In the genomic region with DNA sequence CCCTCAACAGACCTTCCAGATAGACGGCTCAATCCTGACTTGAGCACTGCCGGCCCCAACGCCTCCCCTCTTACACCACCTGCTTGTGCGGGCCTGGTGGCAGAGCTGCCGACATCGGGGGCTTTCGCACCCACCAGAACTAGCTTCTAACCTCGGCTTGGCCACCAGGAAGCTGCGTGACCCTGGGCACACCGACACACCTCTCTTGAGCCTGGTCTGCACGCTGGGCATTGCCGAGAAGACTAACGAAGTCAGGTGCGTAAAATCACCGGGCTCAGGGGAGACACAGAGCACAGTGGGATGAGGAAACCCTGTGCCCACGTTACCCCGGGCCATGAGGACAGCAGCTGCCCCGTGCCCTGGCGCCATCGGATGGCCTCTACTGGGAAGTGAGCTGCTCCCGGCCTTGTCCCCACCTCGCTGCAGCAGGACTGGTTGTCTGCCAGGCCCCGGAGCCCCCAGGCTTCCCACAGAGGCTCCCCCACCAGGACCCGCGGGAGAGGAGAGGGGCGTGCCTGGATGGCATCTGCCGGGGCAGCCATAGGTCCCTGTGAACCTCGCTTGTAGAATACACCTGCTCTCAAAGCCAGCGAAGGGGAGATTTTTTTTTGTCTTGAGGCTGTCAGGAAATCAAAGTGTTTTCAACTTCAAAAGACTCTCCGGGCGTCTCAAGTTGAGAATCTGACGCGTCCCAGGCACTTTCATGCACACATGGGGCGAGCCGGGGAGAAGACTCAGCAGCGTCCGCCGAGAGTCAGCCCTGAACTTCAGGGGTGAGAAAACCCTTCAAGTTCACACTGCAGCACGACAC, we compare ENCODE assay signal across 7 cellular contexts.
A peak's percentile ranks its signal among the peaks of the same experiment; 100 is the strongest.
DNase-seq lines count a peak whose midpoint lies in the region; ATAC-seq, FAIRE-seq and TF ChIP-seq lines count a peak whose summit lies in the region.
"Not testable (repeated sequence)": the region's sequence is repeated elsewhere in the genome, so short reads cannot be mapped to it uniquely, and the experiment has no call there.

No MANE protein-coding gene starts in this region.

- not testable (repeated sequence) for H3K79me2 ChIP-seq in K562 (ENCODE audit: control insufficient read depth, insufficient read depth, low read length)

- H3K36me3 ChIP-seq in K562 (ENCODE audit: control insufficient read depth, insufficient read depth, low read length) = not testable (repeated sequence)

- ATAC-seq in T-cell (replicated peaks in 1 of 4) = peak; percentile 59 to 95 (median 82)
- ATAC-seq in activated CD8-positive, alpha-beta T cell treated with anti-CD3 and anti-CD28 coated beads for 36 hours = peak; percentile 97
- ATAC-seq in K562 = not testable (repeated sequence)

- peaks cover 0 to 19% of the 10 kb centered on the region in 2 experiments; a peak in 2 of 5 replicates for H3K4me1 ChIP-seq in K562 (replicated peaks in 1 of 2; ENCODE audit: control insufficient read depth in 2 of 2, insufficient read depth in 2 of 2, low read length in 2 of 2)

- H3K27ac Mint-ChIP-seq in T-cell = peak overlapping the region in 1 of 2 donors; percentile 23
- H3K27ac Mint-ChIP-seq in activated CD8-positive, alpha-beta T cell treated with anti-CD3 and anti-CD28 coated beads for 36 hours = peak overlapping the region; percentile 40

- not testable (repeated sequence) for FAIRE-seq in K562 (lab: Jason Lieb, UNC)

- 90% methylated on average over 22 of the region's 39 CpGs for WGBS in K562 (ENCODE audit: insufficient coverage, low coverage, missing lambda C conversion rate)

- not testable (repeated sequence) for H4K20me1 ChIP-seq in K562 (replicated peaks; ENCODE audit: control insufficient read depth, insufficient read depth, low read length)

- H3K9me3 Mint-ChIP-seq in T-cell; activated CD8-positive, alpha-beta T cell treated with anti-CD3 and anti-CD28 coated beads for 36 hours: not testable (repeated sequence)

- H3K27me3 ChIP-seq in K562 (ENCODE audit: control insufficient read depth in 2 of 2, insufficient read depth in 2 of 2, low read length in 2 of 2) = not testable (repeated sequence)

- not testable (repeated sequence) for H3K4me3 ChIP-seq in K562

- not testable (repeated sequence) for TF ChIP-seq RAD21 in K562 (CRISPR knock-in tag; conservative IDR thresholded peaks at IDR 0.05 in 1 of 2, IDR thresholded peaks at IDR 0.05 in 1 of 2)

- peaks cover 16% of the 10 kb centered on the region for H3K36me3 Mint-ChIP-seq in T-cell
- not testable (repeated sequence) for H3K36me3 Mint-ChIP-seq in activated CD8-positive, alpha-beta T cell treated with anti-CD3 and anti-CD28 coated beads for 36 hours (ENCODE audit: low read depth)

- POLR2A ChIA-PET in T-cell (lab: Charles Lee); activated CD8-positive, alpha-beta T cell treated with anti-CD3 and anti-CD28 coated beads for 36 hours (lab: Charles Lee); K562 (lab: Yijun Ruan, JAX): not testable (repeated sequence)

- H3K27ac ChIP-seq in K562 (ENCODE audit: extremely low read depth, low read depth, low read length) = not testable (repeated sequence)

- CTCF ChIA-PET in T-cell (lab: Charles Lee); activated CD8-positive, alpha-beta T cell treated with anti-CD3 and anti-CD28 coated beads for 36 hours (lab: Charles Lee); K562 (lab: Yijun Ruan, JAX; ENCODE audit: low intra/inter-chr PET ratio): not testable (repeated sequence)

- peaks cover 56 to 67% (median 57%) of the 10 kb centered on the region in 3 donors for H3K4me1 Mint-ChIP-seq in T-cell
- H3K4me1 Mint-ChIP-seq in activated CD8-positive, alpha-beta T cell treated with anti-CD3 and anti-CD28 coated beads for 36 hours (ENCODE audit: low read depth) = peaks cover 39% of the 10 kb centered on the region

- H3K27me3 Mint-ChIP-seq in T-cell; activated CD8-positive, alpha-beta T cell treated with anti-CD3 and anti-CD28 coated beads for 36 hours: not testable (repeated sequence)

- not testable (repeated sequence) for H2AFZ ChIP-seq in K562 (ENCODE audit: low read depth, low read length)

- in situ Hi-C loops in K562 (cut with MboI) = not testable (repeated sequence)

- not testable (repeated sequence) for H3K4me2 ChIP-seq in K562 (ENCODE audit: insufficient read depth, low read length)

- not testable (repeated sequence) for H3K9me3 ChIP-seq in K562 (replicated peaks; ENCODE audit: control insufficient read depth, insufficient read depth, low read depth, low read length)

- DNase-seq in T-cell = peak; percentile 12 to 81 (median 56)
- peak; percentile 85 for DNase-seq in activated CD8-positive, alpha-beta T cell treated with anti-CD3 and anti-CD28 coated beads for 36 hours
- peak; percentile 63 for DNase-seq in activated effector memory CD4-positive, alpha-beta T cell treated with anti-CD3 and anti-CD28 coated beads, Interleukin-2, amount 50 U/mL, for 16 hours
- DNase-seq in K562 (ENCODE audit: extremely low read depth in 1 of 4, low spot score in 3 of 4) = not testable (repeated sequence)
- DNase-seq in mesenteric fat pad (ENCODE audit: low spot score) = peak; percentile 41
- peak; percentile 66 for DNase-seq in stimulated activated CD4-positive, alpha-beta T cell treated with anti-CD3 and anti-CD28 coated beads, Interleukin-15, amount 100 ng/mL, for 24 hours
- DNase-seq in stimulated activated CD4-positive, alpha-beta T cell treated with anti-CD3 and anti-CD28 coated beads, TNF-alpha, amount 100 ng/mL, for 48 hours (ENCODE audit: low read depth in 3 of 3) = peak in 2 of 3 donors; percentile 20 to 40

- TF ChIP-seq POLR2A in K562 (conservative IDR thresholded peaks at IDR 0.05) = not testable (repeated sequence)

- not testable (repeated sequence) for TF ChIP-seq EP300 in K562 (IDR thresholded peaks at IDR 0.05; ENCODE audit: low read length)

- not testable (repeated sequence) for H3K9ac ChIP-seq in K562 (ENCODE audit: insufficient read depth in 1 of 2, low read depth in 2 of 2, low read length in 2 of 2)

- TF ChIP-seq CTCF in activated CD8-positive, alpha-beta T cell treated with anti-CD3 and anti-CD28 coated beads for 36 hours (IDR thresholded peaks at IDR 0.05); K562 (IDR thresholded peaks at IDR 0.05 in 2 of 3, conservative IDR thresholded peaks at IDR 0.05 in 1 of 3; ENCODE audit: insufficient read depth in 2 of 3, low read depth in 1 of 3, low read length in 3 of 3): not testable (repeated sequence)

- H3K9me1 ChIP-seq in K562 (ENCODE audit: control insufficient read depth, insufficient read depth, low read length) = not testable (repeated sequence)

- intact Hi-C loops in activated CD8-positive, alpha-beta T cell treated with anti-CD3 and anti-CD28 coated beads for 36 hours (cut with micrococcal nuclease); K562 (cut with micrococcal nuclease): not testable (repeated sequence)

- BruUV-seq in K562 (replicated peaks; lab: Mats Ljungman, UMichigan) = not testable (repeated sequence)

- peak overlapping the region; percentile 17 to 74 (median 17) for H3K4me3 Mint-ChIP-seq in T-cell
- not testable (repeated sequence) for H3K4me3 Mint-ChIP-seq in activated CD8-positive, alpha-beta T cell treated with anti-CD3 and anti-CD28 coated beads for 36 hours

TF ChIP-seq in K562, 482 proteins besides CTCF, POLR2A, EP300 and RAD21:
- peak; percentile 25; the same call in 1 of the 2 replicates for TF ChIP-seq POLR2G (IDR thresholded peaks at IDR 0.05; ENCODE audit: low read depth, low read length)
